In the genomic region with DNA sequence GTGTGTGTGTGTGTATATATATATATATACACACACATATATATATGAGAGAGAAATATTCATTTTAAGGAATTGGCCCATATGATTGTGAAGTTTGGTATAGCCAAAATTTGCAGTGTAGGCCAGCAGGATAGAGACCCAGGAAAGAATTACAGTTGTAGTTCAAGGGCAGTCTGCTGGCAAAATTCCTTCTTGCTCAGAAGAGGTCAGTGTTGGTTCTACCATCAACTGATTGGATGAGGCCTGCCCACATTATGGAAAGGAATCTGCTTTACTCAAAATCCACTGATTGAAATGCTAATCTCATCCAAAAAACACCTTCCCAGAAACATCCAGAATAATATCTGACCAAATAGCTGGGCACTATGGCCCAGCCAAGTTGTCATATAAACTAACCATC, we compare ENCODE assay signal across 1 cellular context.
TF ChIP-seq lines count a peak whose summit lies in the region.

No MANE protein-coding gene starts in this region.

TF ChIP-seq in H1, 55 proteins besides CTCF, POLR2A, EP300 and RAD21 (continued from another document):
- TF ChIP-seq CEBPB (IDR thresholded peaks at IDR 0.05; ENCODE audit: low read depth, low read length) (no peak), CHD7 (IDR thresholded peaks at IDR 0.05; ENCODE audit: insufficient replicate concordance, low read length) (no peak), ASH2L (IDR thresholded peaks at IDR 0.05; ENCODE audit: low read length) (no peak), RNF2 (IDR thresholded peaks at IDR 0.05; ENCODE audit: borderline replicate concordance, low read depth, low read length, missing control alignments, poor library complexity, severe bottlenecking) (no peak), HDAC2 (IDR thresholded peaks at IDR 0.05; ENCODE audit: borderline replicate concordance in 1 of 2, low read depth in 2 of 2, low read length in 2 of 2) (no peak), SP4 (IDR thresholded peaks at IDR 0.05; ENCODE audit: low read length) (no peak), RXRA (IDR thresholded peaks at IDR 0.05; ENCODE audit: insufficient read depth, low read depth, low read length) (no peak)
TF ChIP-seq in H1: peak in this region for 0.
